2 cellular contexts compared by ENCODE assay signal in genomic region chr6:25138024-25138696, GRCh38.
TF ChIP-seq lines count a peak whose summit lies in the region.

No MANE protein-coding gene starts in this region.

TF ChIP-seq in IMR-90, 13 proteins besides CTCF, POLR2A, EP300 and RAD21 (continued from another document):
- TF ChIP-seq ELK1 (IDR thresholded peaks at IDR 0.05; ENCODE audit: borderline replicate concordance, low read depth, low read length) (no peak), SMC3 (IDR thresholded peaks at IDR 0.05; ENCODE audit: low read depth, low read length) (no peak), BHLHE40 (IDR thresholded peaks at IDR 0.05; ENCODE audit: low read depth, low read length) (no peak), FOS (IDR thresholded peaks at IDR 0.05; ENCODE audit: low read depth, low read length) (no peak), CEBPB (IDR thresholded peaks at IDR 0.05; ENCODE audit: low read depth, low read length) (no peak), CHD1 (IDR thresholded peaks at IDR 0.05; ENCODE audit: low read depth, low read length) (no peak)
- TF ChIP-seq, protein P1, sequence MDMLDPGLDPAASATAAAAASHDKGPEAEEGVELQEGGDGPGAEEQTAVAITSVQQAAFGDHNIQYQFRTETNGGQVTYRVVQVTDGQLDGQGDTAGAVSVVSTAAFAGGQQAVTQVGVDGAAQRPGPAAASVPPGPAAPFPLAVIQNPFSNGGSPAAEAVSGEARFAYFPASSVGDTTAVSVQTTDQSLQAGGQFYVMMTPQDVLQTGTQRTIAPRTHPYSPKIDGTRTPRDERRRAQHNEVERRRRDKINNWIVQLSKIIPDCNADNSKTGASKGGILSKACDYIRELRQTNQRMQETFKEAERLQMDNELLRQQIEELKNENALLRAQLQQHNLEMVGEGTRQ (IDR thresholded peaks at IDR 0.05; ENCODE audit: low read depth, low read length): no peak

TF ChIP-seq in liver, 16 proteins besides CTCF, POLR2A, EP300 and RAD21 (continued from another document):
- TF ChIP-seq FOXA1 (IDR thresholded peaks at IDR 0.05): no peak
- TF ChIP-seq YY1 (IDR thresholded peaks at IDR 0.05): peak; percentile 53
- TF ChIP-seq, protein P2, sequence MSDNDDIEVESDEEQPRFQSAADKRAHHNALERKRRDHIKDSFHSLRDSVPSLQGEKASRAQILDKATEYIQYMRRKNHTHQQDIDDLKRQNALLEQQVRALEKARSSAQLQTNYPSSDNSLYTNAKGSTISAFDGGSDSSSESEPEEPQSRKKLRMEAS (IDR thresholded peaks at IDR 0.05): no peak
- peak; percentile 31 for TF ChIP-seq SP1 (IDR thresholded peaks at IDR 0.05)
- peak; percentile 31 for TF ChIP-seq REST (IDR thresholded peaks at IDR 0.05)
- TF ChIP-seq ZBTB33 (IDR thresholded peaks at IDR 0.05): no peak
- peak; percentile 73 for TF ChIP-seq TAF1 (conservative IDR thresholded peaks at IDR 0.05)
- no peak for TF ChIP-seq RXRA (IDR thresholded peaks at IDR 0.05)
